Comparison of ENCODE assay signal across 29 cellular contexts in the genomic region with DNA sequence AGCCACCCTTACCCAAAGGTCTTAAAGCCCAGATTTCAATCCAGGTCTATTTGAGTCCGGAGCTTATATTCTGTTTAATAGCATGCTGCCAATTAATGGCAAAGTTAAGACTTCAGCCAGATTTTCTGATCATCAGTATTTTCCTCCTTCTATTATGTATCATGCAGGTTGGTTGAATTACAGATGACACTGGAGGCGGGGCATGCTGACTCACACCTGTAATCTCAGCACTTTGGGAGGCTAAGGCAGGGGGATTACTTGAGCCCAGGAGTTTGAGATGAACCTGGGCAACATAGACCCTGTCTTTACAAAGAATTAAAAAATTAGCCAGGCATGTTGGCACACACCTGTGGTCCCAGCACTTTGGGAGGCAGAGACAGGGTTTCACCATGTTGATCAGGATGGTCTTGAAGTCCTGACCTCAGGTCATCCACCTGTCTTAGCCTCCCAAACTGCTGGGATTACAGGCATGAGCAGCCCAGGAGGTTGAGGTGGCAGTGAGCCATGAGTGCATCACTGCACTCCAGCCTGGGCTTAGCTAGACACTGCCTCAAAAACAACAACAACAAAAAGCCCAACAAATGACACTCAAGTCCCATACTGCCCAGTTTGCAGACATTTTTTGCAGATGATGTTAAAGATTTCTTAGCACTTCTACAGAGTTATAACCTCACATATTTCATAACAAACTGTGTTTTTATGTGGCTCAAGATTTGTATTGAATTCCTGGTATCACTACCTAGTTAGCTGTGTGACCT.
A peak's percentile ranks its signal among the peaks of the same experiment; 100 is the strongest.
DNase-seq lines count a peak whose midpoint lies in the region; ATAC-seq, FAIRE-seq and TF ChIP-seq lines count a peak whose summit lies in the region.
"Had no signal": no experiment of that assay in that cellular context is flagged by ENCODE, and none has a peak within 500 bp of the region (broad histone marks: within the 10 kb centered on the region; RNA-seq: fewer than 3 reads in every experiment).

No MANE protein-coding gene starts in this region.

- intact Hi-C loops in psoas muscle (cut with DNase I) = no loop called here

- peak; percentile 31 to 53 (median 50) for ATAC-seq in psoas muscle
- ATAC-seq: CD8-positive, alpha-beta T cell; left cardiac atrium had no signal

- H3K27me3 ChIP-seq in bronchial epithelial cell (ENCODE audit: control insufficient read depth, insufficient read depth, low read length) = no peaks in the 10 kb centered on the region
- H3K27me3 ChIP-seq in psoas muscle (ENCODE audit: insufficient read depth in 3 of 3, low read length in 2 of 3) = no peaks in the 10 kb centered on the region
- H3K27me3 ChIP-seq: sigmoid colon, testis, uterus had no signal

- H3K36me3 ChIP-seq in HEK293 (ENCODE audit: control insufficient read depth in 2 of 2, insufficient read depth in 1 of 2, low read length in 2 of 2) (no peaks in the 10 kb centered on the region), bronchial epithelial cell (ENCODE audit: control insufficient read depth, insufficient read depth, low read length) (no peaks in the 10 kb centered on the region), psoas muscle (ENCODE audit: insufficient read depth in 1 of 2, low read depth in 1 of 2) (no peaks in the 10 kb centered on the region)
- H3K36me3 ChIP-seq: HAP-1, prostate gland, sigmoid colon, uterus, WERI-Rb-1 had no signal

- FAIRE-seq in bronchial epithelial cell (lab: Jason Lieb, UNC) = no peak
- FAIRE-seq: A204.1 had no signal

- CTCF ChIA-PET in HEK293 (lab: Yijun Ruan, JAX) = no interaction called here

- TF ChIP-seq CTCF in HEK293 (tag by site-specific recombination; IDR thresholded peaks at IDR 0.05) = no peak
- TF ChIP-seq CTCF in bronchial epithelial cell (IDR thresholded peaks at IDR 0.05; ENCODE audit: insufficient read depth, low read length, severe bottlenecking) = no peak
- TF ChIP-seq CTCF in psoas muscle (IDR thresholded peaks at IDR 0.05) = no peak
- no peak for TF ChIP-seq CTCF in foreskin fibroblast (IDR thresholded peaks at IDR 0.05; ENCODE audit: low read depth, low read length)

- no peaks in the 10 kb centered on the region for H3K9me3 ChIP-seq in HEK293 (ENCODE audit: control insufficient read depth, insufficient read depth, low read depth, low read length)
- no peaks in the 10 kb centered on the region for H3K9me3 ChIP-seq in psoas muscle
- H3K9me3 ChIP-seq: HAP-1, prostate gland, sigmoid colon, testis, uterus had no signal

- no peak overlapping the region for H3K27ac ChIP-seq in HEK293 (ENCODE audit: extremely low read depth, low read depth, low read length)
- H3K27ac ChIP-seq in psoas muscle = no peak overlapping the region
- H3K27ac ChIP-seq: KMS-11, PC-9, prostate gland, sigmoid colon, testis, uterus, WERI-Rb-1 had no signal

- H3K4me3 ChIP-seq in HEK293 (ENCODE audit: low read depth, low read length) = no peak overlapping the region
- no peak overlapping the region for H3K4me3 ChIP-seq in bronchial epithelial cell (ENCODE audit: low read depth, low read length)
- no peak overlapping the region for H3K4me3 ChIP-seq in psoas muscle
- no peak overlapping the region for H3K4me3 ChIP-seq in foreskin fibroblast (ENCODE audit: low read depth in 1 of 2, low read length in 2 of 2)
- H3K4me3 ChIP-seq: HAP-1, PC-9, prostate gland, sigmoid colon, testis, uterus had no signal

- H3K4me1 ChIP-seq in HEK293 (ENCODE audit: control insufficient read depth, insufficient read depth, low read length) = peaks cover 14% of the 10 kb centered on the region; the same call in 1 of the 2 replicates
- peaks cover 18% of the 10 kb centered on the region for H3K4me1 ChIP-seq in psoas muscle
- H3K4me1 ChIP-seq: prostate gland, sigmoid colon, testis, uterus had no signal

- DNase-seq in activated CD4-positive, alpha-beta T cell treated with anti-CD3 and anti-CD28 coated beads for 48 hours = peak; percentile 6
- no peak for DNase-seq in activated CD4-positive, alpha-beta T cell treated with anti-CD3 and anti-CD28 coated beads, Interleukin-2, amount 50 U/mL, for 1 hour
- peak; percentile 44 for DNase-seq in bronchial epithelial cell (ENCODE audit: low read depth)
- no peak for DNase-seq in psoas muscle
- no peak for DNase-seq in NCI-H226
- no peak for DNase-seq in foreskin fibroblast
- no peak for DNase-seq in effector CD4-positive, alpha-beta T cell
- DNase-seq: activated CD4-positive, alpha-beta memory T cell treated with anti-CD3 and anti-CD28 coated beads for 36 hours; activated naive CD4-positive, alpha-beta T cell treated with anti-CD3 and anti-CD28 coated beads, Interleukin-2, amount 50 U/mL, for 16 hours; amygdala; CD8-positive, alpha-beta T cell; DMS 273 treated with DMSO at 0.1 percent for 48 hours; foreskin melanocyte; left cardiac atrium; NCI-H510A; NK-92 treated with Interleukin-12 subunit alpha and Interleukin-12 subunit beta, amount 100 ng/mL, for 24 hours; PC-9; Right ventricle myocardium superior; sigmoid colon; stimulated activated naive CD4-positive, alpha-beta T cell; T1000; testis; uterus had no signal

- POLR2A ChIA-PET in HEK293 (lab: Yijun Ruan, JAX) = no interaction called here

- WGBS in psoas muscle, 3 donors = 91 to 100% (median 93%) methylated on average over 2 of the region's 2 CpGs

TF ChIP-seq in HEK293, 187 proteins besides CTCF, POLR2A, EP300 and RAD21 (continues in another document):
- TF ChIP-seq ZNF626 (tag by site-specific recombination; IDR thresholded peaks at IDR 0.05) (no peak), SCRT1 (tag by site-specific recombination; IDR thresholded peaks at IDR 0.05; ENCODE audit: borderline replicate concordance) (0 out of 2 replicates have a peak, but pooled peaks have one; percentile 45), ZNF121 (tag by site-specific recombination; IDR thresholded peaks at IDR 0.05) (no peak), ZNF571 (tag by site-specific recombination; IDR thresholded peaks at IDR 0.05) (no peak), ZNF529 (tag by site-specific recombination; IDR thresholded peaks at IDR 0.05; ENCODE audit: insufficient replicate concordance) (no peak), ZNF670 (tag by site-specific recombination; IDR thresholded peaks at IDR 0.05; ENCODE audit: low read depth) (no peak), GLIS1 (tag by site-specific recombination; IDR thresholded peaks at IDR 0.05) (peak; percentile 51; the same call in 1 of the 2 replicates), KLF10 (tag by site-specific recombination; IDR thresholded peaks at IDR 0.05) (no peak), ZNF2 (tag by site-specific recombination; IDR thresholded peaks at IDR 0.05) (peak; percentile 64; the same call in 1 of the 2 replicates), ZNF658 (tag by site-specific recombination; IDR thresholded peaks at IDR 0.05) (no peak), HOXD13 (CRISPR knock-in tag; IDR thresholded peaks at IDR 0.05; ENCODE audit: borderline replicate concordance) (no peak), TCF7L2 (IDR thresholded peaks at IDR 0.05; ENCODE audit: borderline replicate concordance, low read depth, low read length) (no peak), ZNF510 (tag by site-specific recombination; IDR thresholded peaks at IDR 0.05; ENCODE audit: insufficient replicate concordance) (no peak)
- TF ChIP-seq, protein P1, sequence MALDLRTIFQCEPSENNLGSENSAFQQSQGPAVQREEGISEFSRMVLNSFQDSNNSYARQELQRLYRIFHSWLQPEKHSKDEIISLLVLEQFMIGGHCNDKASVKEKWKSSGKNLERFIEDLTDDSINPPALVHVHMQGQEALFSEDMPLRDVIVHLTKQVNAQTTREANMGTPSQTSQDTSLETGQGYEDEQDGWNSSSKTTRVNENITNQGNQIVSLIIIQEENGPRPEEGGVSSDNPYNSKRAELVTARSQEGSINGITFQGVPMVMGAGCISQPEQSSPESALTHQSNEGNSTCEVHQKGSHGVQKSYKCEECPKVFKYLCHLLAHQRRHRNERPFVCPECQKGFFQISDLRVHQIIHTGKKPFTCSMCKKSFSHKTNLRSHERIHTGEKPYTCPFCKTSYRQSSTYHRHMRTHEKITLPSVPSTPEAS (tag by site-specific recombination; IDR thresholded peaks at IDR 0.05) = no peak
- TF ChIP-seq, protein P2, sequence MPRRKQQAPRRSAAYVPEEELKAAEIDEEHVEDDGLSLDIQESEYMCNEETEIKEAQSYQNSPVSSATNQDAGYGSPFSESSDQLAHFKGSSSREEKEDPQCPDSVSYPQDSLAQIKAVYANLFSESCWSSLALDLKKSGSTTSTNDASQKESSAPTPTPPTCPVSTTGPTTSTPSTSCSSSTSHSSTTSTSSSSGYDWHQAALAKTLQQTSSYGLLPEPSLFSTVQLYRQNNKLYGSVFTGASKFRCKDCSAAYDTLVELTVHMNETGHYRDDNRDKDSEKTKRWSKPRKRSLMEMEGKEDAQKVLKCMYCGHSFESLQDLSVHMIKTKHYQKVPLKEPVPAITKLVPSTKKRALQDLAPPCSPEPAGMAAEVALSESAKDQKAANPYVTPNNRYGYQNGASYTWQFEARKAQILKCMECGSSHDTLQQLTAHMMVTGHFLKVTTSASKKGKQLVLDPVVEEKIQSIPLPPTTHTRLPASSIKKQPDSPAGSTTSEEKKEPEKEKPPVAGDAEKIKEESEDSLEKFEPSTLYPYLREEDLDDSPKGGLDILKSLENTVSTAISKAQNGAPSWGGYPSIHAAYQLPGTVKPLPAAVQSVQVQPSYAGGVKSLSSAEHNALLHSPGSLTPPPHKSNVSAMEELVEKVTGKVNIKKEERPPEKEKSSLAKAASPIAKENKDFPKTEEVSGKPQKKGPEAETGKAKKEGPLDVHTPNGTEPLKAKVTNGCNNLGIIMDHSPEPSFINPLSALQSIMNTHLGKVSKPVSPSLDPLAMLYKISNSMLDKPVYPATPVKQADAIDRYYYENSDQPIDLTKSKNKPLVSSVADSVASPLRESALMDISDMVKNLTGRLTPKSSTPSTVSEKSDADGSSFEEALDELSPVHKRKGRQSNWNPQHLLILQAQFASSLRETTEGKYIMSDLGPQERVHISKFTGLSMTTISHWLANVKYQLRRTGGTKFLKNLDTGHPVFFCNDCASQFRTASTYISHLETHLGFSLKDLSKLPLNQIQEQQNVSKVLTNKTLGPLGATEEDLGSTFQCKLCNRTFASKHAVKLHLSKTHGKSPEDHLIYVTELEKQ (tag by site-specific recombination; IDR thresholded peaks at IDR 0.05; ENCODE audit: borderline replicate concordance) = no peak
- TF ChIP-seq, protein P3, sequence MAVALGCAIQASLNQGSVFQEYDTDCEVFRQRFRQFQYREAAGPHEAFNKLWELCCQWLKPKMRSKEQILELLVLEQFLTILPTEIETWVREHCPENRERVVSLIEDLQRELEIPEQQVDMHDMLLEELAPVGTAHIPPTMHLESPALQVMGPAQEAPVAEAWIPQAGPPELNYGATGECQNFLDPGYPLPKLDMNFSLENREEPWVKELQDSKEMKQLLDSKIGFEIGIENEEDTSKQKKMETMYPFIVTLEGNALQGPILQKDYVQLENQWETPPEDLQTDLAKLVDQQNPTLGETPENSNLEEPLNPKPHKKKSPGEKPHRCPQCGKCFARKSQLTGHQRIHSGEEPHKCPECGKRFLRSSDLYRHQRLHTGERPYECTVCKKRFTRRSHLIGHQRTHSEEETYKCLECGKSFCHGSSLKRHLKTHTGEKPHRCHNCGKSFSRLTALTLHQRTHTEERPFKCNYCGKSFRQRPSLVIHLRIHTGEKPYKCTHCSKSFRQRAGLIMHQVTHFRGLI (tag by site-specific recombination; IDR thresholded peaks at IDR 0.05) = peak; percentile 87

Comparison
In these comparisons a context has a peak if more than half of its experiments do, and no peak if none do; other contexts are left out.
1. DNase-seq: peak in activated CD4-positive, alpha-beta T cell treated with anti-CD3 and anti-CD28 coated beads for 48 hours (single experiment) and bronchial epithelial cell (single experiment); none in activated CD4-positive, alpha-beta T cell treated with anti-CD3 and anti-CD28 coated beads, Interleukin-2, amount 50 U/mL, for 1 hour (single experiment), psoas muscle (0 of 2), NCI-H226 (single experiment), foreskin fibroblast (0 of 2) and effector CD4-positive, alpha-beta T cell (single experiment).